In the genomic region with DNA sequence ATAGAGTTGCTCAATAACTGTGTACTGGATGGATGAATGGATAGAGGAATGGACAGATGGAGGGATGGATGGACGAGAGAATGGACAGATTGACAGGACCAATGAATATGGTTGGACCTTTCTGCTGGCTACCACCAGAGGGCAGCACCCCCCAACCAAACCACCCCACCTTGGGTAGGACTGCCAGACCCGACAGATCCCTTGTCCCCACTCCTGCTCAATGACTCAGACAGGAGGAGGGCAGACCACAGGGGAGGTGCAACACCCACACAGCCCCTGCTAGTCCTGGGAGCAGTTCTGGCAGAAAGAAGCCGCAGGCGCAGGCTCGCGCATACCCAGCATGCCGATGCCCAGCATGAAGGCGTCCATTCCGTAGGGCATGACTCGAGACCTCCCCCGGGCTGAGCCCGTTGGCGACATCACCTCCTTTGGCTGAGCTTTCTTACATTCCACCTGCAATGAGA, we compare ENCODE assay signal across 8 cellular contexts. TPM values are rescaled to one million over a fixed set of nuclear protein-coding genes. Genes with fewer than 3 reads are reported as not detected.
DNase-seq lines count a peak whose midpoint lies in the region; ATAC-seq, FAIRE-seq and TF ChIP-seq lines count a peak whose summit lies in the region.

No MANE protein-coding gene starts in this region.

- H3K36me3 ChIP-seq in HepG2 (replicated peaks in 1 of 2; ENCODE audit: control insufficient read depth in 1 of 2, insufficient read depth in 2 of 2, low read length in 2 of 2) = no peaks in the 10 kb centered on the region

- no peak overlapping the region for H3K4me3 Mint-ChIP-seq in activated CD4-positive, alpha-beta T cell treated with anti-CD3 and anti-CD28 coated beads for 36 hours

- no peak overlapping the region for H3K4me3 ChIP-seq in HepG2 (replicated peaks in 1 of 3; ENCODE audit: insufficient read depth in 1 of 3, low read depth in 2 of 3, low read length in 3 of 3)

- no peaks in the 10 kb centered on the region; a peak in 1 of 5 replicates for H3K27me3 ChIP-seq in HepG2 (ENCODE audit: control insufficient read depth in 1 of 2, insufficient read depth in 2 of 2, low read length in 2 of 2)

- TF ChIP-seq CTCF in HepG2 (CRISPR knock-in tag; IDR thresholded peaks at IDR 0.05) = peak; percentile 95

- intact Hi-C loops in activated CD4-positive, alpha-beta T cell treated with anti-CD3 and anti-CD28 coated beads for 36 hours (cut with DNase I, micrococcal nuclease) = loop anchor here (1.0 to 5.0 kb wide), 3 partner anchors 74 to 286 kb away; partner anchors contain the start of genes CABP1 (in 1 of the 2) and SRSF9 (in 1 of the 2)
- intact Hi-C loops in HepG2 (cut with micrococcal nuclease; ENCODE audit: unreplicated experiment) = loop anchor here (1.0 kb wide), 1 partner anchor 74 kb away; no protein-coding TSS in a partner anchor

- CTCF ChIA-PET in activated CD4-positive, alpha-beta T cell treated with anti-CD3 and anti-CD28 coated beads for 36 hours (lab: Charles Lee) = interaction anchor here (0.8 to 1.8 kb wide), 10 partner anchors 9 to 113 kb away, joined by 3 to 9 read pairs (median 4); partner anchors contain the start of gene SRSF9
- CTCF ChIA-PET in HepG2 (lab: Yijun Ruan, JAX; ENCODE audit: low intra/inter-chr PET ratio, low total read pairs) = interaction anchor here (0.6 to 5.1 kb wide), 5 partner anchors 10 to 110 kb away, joined by 3 to 48 read pairs (median 3); no protein-coding TSS in a partner anchor

- no peaks in the 10 kb centered on the region for H3K9me3 Mint-ChIP-seq in activated CD4-positive, alpha-beta T cell treated with anti-CD3 and anti-CD28 coated beads for 36 hours (ENCODE audit: low read depth)

- 63% methylated on average over 3 of the region's 13 CpGs for WGBS in HepG2 (ENCODE audit: low lambda C conversion rate)

- FAIRE-seq in HepG2 (lab: Jason Lieb, UNC) = peak; percentile 79

- no TSS peak for BruUV-seq in HepG2 (replicated peaks; lab: Mats Ljungman, UMichigan)

- no peak for TF ChIP-seq EP300 in HepG2 (IDR thresholded peaks at IDR 0.05; ENCODE audit: low read depth in 2 of 2, low read length in 2 of 2)
- TF ChIP-seq EP300 in HepG2 (CRISPR knock-in tag; IDR thresholded peaks at IDR 0.05; ENCODE audit: borderline replicate concordance) = no peak

- no peaks in the 10 kb centered on the region for H3K36me3 Mint-ChIP-seq in activated CD4-positive, alpha-beta T cell treated with anti-CD3 and anti-CD28 coated beads for 36 hours (ENCODE audit: low read depth)

- no peaks in the 10 kb centered on the region for H4K20me1 ChIP-seq in HepG2 (ENCODE audit: insufficient read depth, low read length)

- no peaks in the 10 kb centered on the region for H3K9me3 ChIP-seq in HepG2 (ENCODE audit: low read length)

- in situ Hi-C loops in HepG2 (cut with HindIII; ENCODE audit: extremely low pct_ligation_motif_present, low pct_unique_long_range_greater_than_20kb) = loop anchor here (5.0 kb wide), 1 partner anchor 76 kb away; no protein-coding TSS in a partner anchor

- H2AFZ ChIP-seq in HepG2 (ENCODE audit: low read length) = no peak overlapping the region

- H3K79me2 ChIP-seq in HepG2 (ENCODE audit: insufficient read depth, low read length) = no peaks in the 10 kb centered on the region

- no peak for TF ChIP-seq POLR2A in HepG2 (IDR thresholded peaks at IDR 0.05; ENCODE audit: insufficient read depth in 1 of 2, low read depth in 2 of 2, low read length in 2 of 2)

- peak; percentile 91 for TF ChIP-seq RAD21 in HepG2 (CRISPR knock-in tag; IDR thresholded peaks at IDR 0.05)

- H3K4me2 ChIP-seq in HepG2 (ENCODE audit: low read depth, low read length) = no peak overlapping the region

- H3K27me3 Mint-ChIP-seq in activated CD4-positive, alpha-beta T cell treated with anti-CD3 and anti-CD28 coated beads for 36 hours = peaks cover 24% of the 10 kb centered on the region

- H3K9ac ChIP-seq in HepG2 (ENCODE audit: insufficient read depth, low read depth, low read length) = no peak overlapping the region

- POLR2A ChIA-PET in activated CD4-positive, alpha-beta T cell treated with anti-CD3 and anti-CD28 coated beads for 36 hours (lab: Charles Lee) = interaction anchor here (0.6 kb wide), 1 partner anchor 140 kb away, joined by 3 read pairs; no protein-coding TSS in a partner anchor
- POLR2A ChIA-PET in HepG2 (lab: Yijun Ruan, JAX) = no interaction called here

- peak; percentile 96 for ATAC-seq in activated CD4-positive, alpha-beta T cell treated with anti-CD3 and anti-CD28 coated beads for 36 hours
- ATAC-seq in HepG2 = peak; percentile 92

- H3K4me1 Mint-ChIP-seq in activated CD4-positive, alpha-beta T cell treated with anti-CD3 and anti-CD28 coated beads for 36 hours = peaks cover 2% of the 10 kb centered on the region

- H3K27ac ChIP-seq in HepG2 (ENCODE audit: extremely low read length, insufficient read depth, low read length) = no peak overlapping the region

- H3K4me1 ChIP-seq in HepG2 (ENCODE audit: insufficient read depth, low read length) = no peaks in the 10 kb centered on the region

- no peak overlapping the region for H3K27ac Mint-ChIP-seq in activated CD4-positive, alpha-beta T cell treated with anti-CD3 and anti-CD28 coated beads for 36 hours

- DNase-seq in AG08395 (ENCODE audit: low spot score) (peak; percentile 92), GM19240 (ENCODE audit: insufficient read length, low spot score) (peak; percentile 93), NCI-H524 (lab: John Stamatoyannopoulos, UW) (peak; percentile 51 to 84), cerebellum (ENCODE audit: low spot score) (peak; percentile 88), HepG2 (ENCODE audit: low spot score) (peak; percentile 56), SKM-1 (lab: John Stamatoyannopoulos, UW; ENCODE audit: unreplicated experiment) (no peak)
- DNase-seq in activated CD4-positive, alpha-beta T cell treated with anti-CD3 and anti-CD28 coated beads for 36 hours = peak; percentile 88
- peak; percentile 80 for DNase-seq in stimulated activated CD4-positive, alpha-beta T cell treated with anti-CD3 and anti-CD28 coated beads, Interleukin-4, amount 100 ng/mL, for 24 hours

RNA-seq across cellular contexts. Expression of gene MSI1, which starts 12.4 kb away (rescaled TPM):
- total RNA-seq in activated CD4-positive, alpha-beta T cell treated with anti-CD3 and anti-CD28 coated beads for 36 hours = 1 to 10 TPM in 1 of 2 experiments, under 1 TPM in 1; 0.96 to 1.3 TPM
- total RNA-seq in cerebellum (16.4 TPM), HepG2 (2016; rRNA removed; fragmentation: Illumina TruSeq; extraction: Trizol) (0.46 and 0.80 TPM in 2 replicates)
- 0.44 and 0.61 TPM in 2 replicates for total RNA-seq in HepG2 (2016; cell fraction: cytosol; rRNA removed; fragmentation: Illumina TruSeq; extraction: Trizol; ENCODE audit: low read depth)
- 0.37 and 0.48 TPM in 2 replicates for total RNA-seq in HepG2 (2016; cell fraction: insoluble cytoplasmic fraction; rRNA removed; fragmentation: Illumina TruSeq; extraction: Trizol)
- 1.1 TPM in 2 replicates for total RNA-seq in HepG2 (2016; cell fraction: membrane; rRNA removed; fragmentation: Illumina TruSeq; extraction: Trizol)
- total RNA-seq in HepG2 (2016; cell fraction: nucleus; rRNA removed; fragmentation: Illumina TruSeq; extraction: Trizol) = 0.56 and 0.75 TPM in 2 replicates
- polyA plus RNA-seq in HepG2 (2011; rRNA removed) = 0.08 and 0.09 TPM in 2 replicates
- 0.09 TPM in 1 of 2 replicates, not detected in the other for polyA plus RNA-seq in HepG2 (2011; cell fraction: cytosol; rRNA removed)
- polyA plus RNA-seq in HepG2 (2011; cell fraction: nucleus; rRNA removed) = 0.27 and 0.28 TPM in 2 replicates
- polyA plus RNA-seq in HepG2 (2012) = 0.05 TPM in 1 of 2 replicates, not detected in the other
- polyA plus RNA-seq in HepG2 (2016; cell fraction: cytosol; fragmentation: Illumina TruSeq; extraction: Trizol; ENCODE audit: low read depth) = 0.61 and 0.75 TPM in 2 replicates
- 0.61 and 1.6 TPM in 2 replicates for polyA plus RNA-seq in HepG2 (2016; cell fraction: insoluble cytoplasmic fraction; fragmentation: Illumina TruSeq; extraction: Trizol; ENCODE audit: low read depth)
- polyA plus RNA-seq in HepG2 (2016; cell fraction: membrane; fragmentation: Illumina TruSeq; extraction: Trizol; ENCODE audit: low read depth) = 0.93 and 1.2 TPM in 2 replicates
- 1.5 and 3.3 TPM in 2 replicates for polyA plus RNA-seq in HepG2 (2016; cell fraction: nucleus; fragmentation: Illumina TruSeq; extraction: Trizol; ENCODE audit: insufficient read depth, low read depth)
- polyA minus RNA-seq in HepG2 (2011; rRNA and poly(A)+ RNA removed; ENCODE audit: low replicate concordance) = 0.18 TPM in 1 of 2 replicates, not detected in the other
- polyA minus RNA-seq in HepG2 (2011; cell fraction: cytosol; rRNA and poly(A)+ RNA removed) = not detected in 2 replicates
- polyA minus RNA-seq in HepG2 (2011; cell fraction: nucleus; rRNA and poly(A)+ RNA removed) = not detected in 2 replicates

RNA-seq across cellular contexts. Expression of gene PLA2G1B, which starts 29.0 kb away (rescaled TPM):
- total RNA-seq in activated CD4-positive, alpha-beta T cell treated with anti-CD3 and anti-CD28 coated beads for 36 hours = under 1 TPM in 1 of 2 experiments, not detected in 1; 0.51 TPM
- total RNA-seq in cerebellum (0.64 TPM), HepG2 (2016; rRNA removed; fragmentation: Illumina TruSeq; extraction: Trizol) (0.87 and 1.4 TPM in 2 replicates)
- total RNA-seq in HepG2 (2016; cell fraction: cytosol; rRNA removed; fragmentation: Illumina TruSeq; extraction: Trizol; ENCODE audit: low read depth) = 1.4 and 1.6 TPM in 2 replicates
- total RNA-seq in HepG2 (2016; cell fraction: insoluble cytoplasmic fraction; rRNA removed; fragmentation: Illumina TruSeq; extraction: Trizol) = 1.4 and 2.0 TPM in 2 replicates
- 1.3 and 1.4 TPM in 2 replicates for total RNA-seq in HepG2 (2016; cell fraction: membrane; rRNA removed; fragmentation: Illumina TruSeq; extraction: Trizol)
- total RNA-seq in HepG2 (2016; cell fraction: nucleus; rRNA removed; fragmentation: Illumina TruSeq; extraction: Trizol) = 1.1 TPM in 1 of 2 replicates, not detected in the other
- polyA plus RNA-seq in HepG2 (2011; rRNA removed) = 0.33 and 0.59 TPM in 2 replicates
- 0.42 and 0.54 TPM in 2 replicates for polyA plus RNA-seq in HepG2 (2011; cell fraction: cytosol; rRNA removed)
- polyA plus RNA-seq in HepG2 (2011; cell fraction: nucleus; rRNA removed) = not detected in 2 replicates
- polyA plus RNA-seq in HepG2 (2012) = 0.41 and 0.44 TPM in 2 replicates
- 1.4 and 1.7 TPM in 2 replicates for polyA plus RNA-seq in HepG2 (2016; cell fraction: cytosol; fragmentation: Illumina TruSeq; extraction: Trizol; ENCODE audit: low read depth)
- polyA plus RNA-seq in HepG2 (2016; cell fraction: insoluble cytoplasmic fraction; fragmentation: Illumina TruSeq; extraction: Trizol; ENCODE audit: low read depth) = 1.0 and 1.1 TPM in 2 replicates
- polyA plus RNA-seq in HepG2 (2016; cell fraction: membrane; fragmentation: Illumina TruSeq; extraction: Trizol; ENCODE audit: low read depth) = 1.1 and 1.2 TPM in 2 replicates
- 1.7 TPM in 1 of 2 replicates, not detected in the other for polyA plus RNA-seq in HepG2 (2016; cell fraction: nucleus; fragmentation: Illumina TruSeq; extraction: Trizol; ENCODE audit: insufficient read depth, low read depth)
- polyA minus RNA-seq in HepG2 (2011; rRNA and poly(A)+ RNA removed; ENCODE audit: low replicate concordance) = not detected in 2 replicates
- polyA minus RNA-seq in HepG2 (2011; cell fraction: cytosol; rRNA and poly(A)+ RNA removed) = not detected in 2 replicates
- polyA minus RNA-seq in HepG2 (2011; cell fraction: nucleus; rRNA and poly(A)+ RNA removed) = not detected in 2 replicates

RNA-seq across cellular contexts. Expression of gene SIRT4, which starts 54.5 kb away (rescaled TPM):
- total RNA-seq in activated CD4-positive, alpha-beta T cell treated with anti-CD3 and anti-CD28 coated beads for 36 hours = 1 to 10 TPM; 2.2 to 4.0 TPM
- 2.5 TPM for total RNA-seq in cerebellum
- total RNA-seq in HepG2 (2016; rRNA removed; fragmentation: Illumina TruSeq; extraction: Trizol) = 3.4 and 7.0 TPM in 2 replicates
- 1.7 and 1.8 TPM in 2 replicates for total RNA-seq in HepG2 (2016; cell fraction: cytosol; rRNA removed; fragmentation: Illumina TruSeq; extraction: Trizol; ENCODE audit: low read depth)
- 3.3 and 4.9 TPM in 2 replicates for total RNA-seq in HepG2 (2016; cell fraction: insoluble cytoplasmic fraction; rRNA removed; fragmentation: Illumina TruSeq; extraction: Trizol)
- 1.4 and 1.9 TPM in 2 replicates for total RNA-seq in HepG2 (2016; cell fraction: membrane; rRNA removed; fragmentation: Illumina TruSeq; extraction: Trizol)
- 1.8 and 2.1 TPM in 2 replicates for total RNA-seq in HepG2 (2016; cell fraction: nucleus; rRNA removed; fragmentation: Illumina TruSeq; extraction: Trizol)
- polyA plus RNA-seq in HepG2 (2011; rRNA removed) = 4.8 and 5.8 TPM in 2 replicates
- polyA plus RNA-seq in HepG2 (2011; cell fraction: cytosol; rRNA removed) = 4.1 and 5.0 TPM in 2 replicates
- polyA plus RNA-seq in HepG2 (2011; cell fraction: nucleus; rRNA removed) = 2.5 and 3.0 TPM in 2 replicates
- polyA plus RNA-seq in HepG2 (2012) = 4.1 and 6.6 TPM in 2 replicates
- 0.69 and 0.86 TPM in 2 replicates for polyA plus RNA-seq in HepG2 (2016; cell fraction: cytosol; fragmentation: Illumina TruSeq; extraction: Trizol; ENCODE audit: low read depth)
- 4.5 and 4.9 TPM in 2 replicates for polyA plus RNA-seq in HepG2 (2016; cell fraction: insoluble cytoplasmic fraction; fragmentation: Illumina TruSeq; extraction: Trizol; ENCODE audit: low read depth)
- 0.82 and 0.95 TPM in 2 replicates for polyA plus RNA-seq in HepG2 (2016; cell fraction: membrane; fragmentation: Illumina TruSeq; extraction: Trizol; ENCODE audit: low read depth)
- polyA plus RNA-seq in HepG2 (2016; cell fraction: nucleus; fragmentation: Illumina TruSeq; extraction: Trizol; ENCODE audit: insufficient read depth, low read depth) = 2.4 and 2.7 TPM in 2 replicates
- polyA minus RNA-seq in HepG2 (2011; rRNA and poly(A)+ RNA removed; ENCODE audit: low replicate concordance) = 0.91 and 4.7 TPM in 2 replicates
- polyA minus RNA-seq in HepG2 (2011; cell fraction: cytosol; rRNA and poly(A)+ RNA removed) = 0.79 and 1.8 TPM in 2 replicates
- 2.3 and 3.9 TPM in 2 replicates for polyA minus RNA-seq in HepG2 (2011; cell fraction: nucleus; rRNA and poly(A)+ RNA removed)
